Comparison of ENCODE assay signal across 9 cellular contexts in genomic region chr17:8807070-8807550, GRCh38. TPM values are rescaled to one million over a fixed set of nuclear protein-coding genes. Genes with fewer than 3 reads are reported as not detected.
DNase-seq lines count a peak whose midpoint lies in the region; ATAC-seq, FAIRE-seq and TF ChIP-seq lines count a peak whose summit lies in the region.
"Had no signal": no experiment of that assay in that cellular context is flagged by ENCODE, and none has a peak within 500 bp of the region (broad histone marks: within the 10 kb centered on the region; RNA-seq: fewer than 3 reads in every experiment).

No MANE protein-coding gene starts in this region.

- peak; percentile 100 for FAIRE-seq in GM19239 (lab: Jason Lieb, UNC)

- H3K4me1 ChIP-seq in ovary (ENCODE audit: insufficient read depth): no peaks in the 10 kb centered on the region

- H3K27ac Mint-ChIP-seq in T-helper 1 cell treated with Interleukin-12 subunit alpha and Interleukin-12 subunit beta and Interleukin-4 antibody, amounts not matched to agents 30 μg/mL and 1 μg/mL, for 36 hours: peak overlapping the region; percentile 67
- peak overlapping the region; percentile 31 for H3K27ac Mint-ChIP-seq in stimulated activated naive CD8-positive, alpha-beta T cell treated with anti-CD3 and anti-CD28 coated beads, Interleukin-15, Interleukin-2, amounts not matched to agents 100 ng/mL and 50 ng/mL, for 24 hours

- peak; percentile 92 for DNase-seq in CD1c-positive myeloid dendritic cell (ENCODE audit: extremely low spot score)
- peak; percentile 90 for DNase-seq in GM19239 (ENCODE audit: insufficient read length, low spot score)
- no peak for DNase-seq in cerebellar nuclear complex (lab: John Stamatoyannopoulos, UW)
- DNase-seq in DMS 273 treated with DMSO at 0.1 percent for 48 hours (lab: John Stamatoyannopoulos, UW): no peak
- DNase-seq in ovary: no peak

- TF ChIP-seq POLR2A in ovary (IDR thresholded peaks at IDR 0.05): no peak

- no peak overlapping the region for H3K4me3 ChIP-seq in ovary

- TF ChIP-seq EP300 in ovary (IDR thresholded peaks at IDR 0.05): no peak

- intact Hi-C loops in ovary (cut with DNase I): no loop called here

- H3K27me3 Mint-ChIP-seq in T-helper 1 cell treated with Interleukin-12 subunit alpha and Interleukin-12 subunit beta and Interleukin-4 antibody, amounts not matched to agents 30 μg/mL and 1 μg/mL, for 36 hours (ENCODE audit: low read depth): no peaks in the 10 kb centered on the region
- no peaks in the 10 kb centered on the region for H3K27me3 Mint-ChIP-seq in stimulated activated naive CD8-positive, alpha-beta T cell treated with anti-CD3 and anti-CD28 coated beads, Interleukin-15, Interleukin-2, amounts not matched to agents 100 ng/mL and 50 ng/mL, for 24 hours

- WGBS in ovary, 3 donors: 76 to 90% (median 82%) methylated on average over 4 of the region's 4 CpGs

- H3K27ac ChIP-seq in ovary: no peak overlapping the region

- peaks cover 14% of the 10 kb centered on the region for H3K4me1 Mint-ChIP-seq in T-helper 1 cell treated with Interleukin-12 subunit alpha and Interleukin-12 subunit beta and Interleukin-4 antibody, amounts not matched to agents 30 μg/mL and 1 μg/mL, for 36 hours (ENCODE audit: low read depth)
- H3K4me1 Mint-ChIP-seq in stimulated activated naive CD8-positive, alpha-beta T cell treated with anti-CD3 and anti-CD28 coated beads, Interleukin-15, Interleukin-2, amounts not matched to agents 100 ng/mL and 50 ng/mL, for 24 hours (ENCODE audit: low read depth): peaks cover 19% of the 10 kb centered on the region
- H3K4me1 Mint-ChIP-seq: immature natural killer cell had no signal

- H3K9me3 Mint-ChIP-seq in T-helper 1 cell treated with Interleukin-12 subunit alpha and Interleukin-12 subunit beta and Interleukin-4 antibody, amounts not matched to agents 30 μg/mL and 1 μg/mL, for 36 hours: peaks cover 28% of the 10 kb centered on the region
- H3K9me3 Mint-ChIP-seq in stimulated activated naive CD8-positive, alpha-beta T cell treated with anti-CD3 and anti-CD28 coated beads, Interleukin-15, Interleukin-2, amounts not matched to agents 100 ng/mL and 50 ng/mL, for 24 hours: peaks cover 15% of the 10 kb centered on the region

- peak; percentile 61 for ATAC-seq in HG03064 (IDR thresholded peaks at IDR 0.05; ENCODE audit: low read depth, unreplicated experiment)

- H3K36me3 ChIP-seq in ovary: no peaks in the 10 kb centered on the region

- peaks cover 32% of the 10 kb centered on the region for H3K36me3 Mint-ChIP-seq in T-helper 1 cell treated with Interleukin-12 subunit alpha and Interleukin-12 subunit beta and Interleukin-4 antibody, amounts not matched to agents 30 μg/mL and 1 μg/mL, for 36 hours (ENCODE audit: low read depth)
- peaks cover 10% of the 10 kb centered on the region for H3K36me3 Mint-ChIP-seq in stimulated activated naive CD8-positive, alpha-beta T cell treated with anti-CD3 and anti-CD28 coated beads, Interleukin-15, Interleukin-2, amounts not matched to agents 100 ng/mL and 50 ng/mL, for 24 hours (ENCODE audit: low read depth)

- peaks cover 0 to 3% of the 10 kb centered on the region in 2 donors for H3K9me3 ChIP-seq in ovary

- no peak for TF ChIP-seq CTCF in ovary (IDR thresholded peaks at IDR 0.05)

- H3K27me3 ChIP-seq in ovary: no peaks in the 10 kb centered on the region

- H3K4me3 Mint-ChIP-seq in T-helper 1 cell treated with Interleukin-12 subunit alpha and Interleukin-12 subunit beta and Interleukin-4 antibody, amounts not matched to agents 30 μg/mL and 1 μg/mL, for 36 hours: no peak overlapping the region
- H3K4me3 Mint-ChIP-seq in stimulated activated naive CD8-positive, alpha-beta T cell treated with anti-CD3 and anti-CD28 coated beads, Interleukin-15, Interleukin-2, amounts not matched to agents 100 ng/mL and 50 ng/mL, for 24 hours: no peak overlapping the region
- H3K4me3 Mint-ChIP-seq: immature natural killer cell had no signal

RNA-seq across cellular contexts. Expression of gene MFSD6L, which starts 7.9 kb away (rescaled TPM):
- 1 to 10 TPM in 1 of 7 donors, under 1 TPM in 4, not detected in 2; 0.13 to 2.2 (median 0.48) TPM for total RNA-seq in ovary
- polyA plus RNA-seq in ovary: not detected
- polyA plus RNA-seq: immature natural killer cell had no signal

RNA-seq across cellular contexts. Expression of gene SPDYE4, which starts 48.8 kb away (rescaled TPM):
- total RNA-seq in ovary: not detected
- not detected for polyA plus RNA-seq in ovary
- polyA plus RNA-seq: immature natural killer cell had no signal

Comparison
In these comparisons a context has a peak if more than half of its experiments do, and no peak if none do; other contexts are left out.
1. DNase-seq: peak in CD1c-positive myeloid dendritic cell (single experiment) and GM19239 (single experiment); none in cerebellar nuclear complex (0 of 2), DMS 273 treated with DMSO at 0.1 percent for 48 hours (single experiment) and ovary (0 of 5).